Comparison of ENCODE assay signal across 11 cellular contexts in genomic region chr10:24822557-24822956, GRCh38.
DNase-seq lines count a peak whose midpoint lies in the region; ATAC-seq and TF ChIP-seq lines count a peak whose summit lies in the region.
"Had no signal": no experiment of that assay in that cellular context is flagged by ENCODE, and none has a peak within 500 bp of the region (broad histone marks: within the 10 kb centered on the region; RNA-seq: fewer than 3 reads in every experiment).

No MANE protein-coding gene starts in this region.

- no peaks in the 10 kb centered on the region for H3K36me3 Mint-ChIP-seq in activated CD8-positive, alpha-beta T cell treated with anti-CD3 and anti-CD28 coated beads for 36 hours (ENCODE audit: low read depth)
- no peaks in the 10 kb centered on the region for H3K36me3 Mint-ChIP-seq in activated CD8-positive, alpha-beta T cell treated with anti-CD3 and anti-CD28 coated beads, Interleukin-2, amount 10 ng/mL, durations not matched to agents 7 days and 5 days (ENCODE audit: low read depth)
- H3K36me3 Mint-ChIP-seq in stimulated activated effector memory CD8-positive, alpha-beta T cell treated with anti-CD3 and anti-CD28 coated beads, Interleukin-12 subunit alpha, Interleukin-12 subunit beta, amount 100 ng/mL, for 72 hours: no peaks in the 10 kb centered on the region
- H3K36me3 Mint-ChIP-seq: naive thymus-derived CD4-positive, alpha-beta T cell had no signal

- ATAC-seq in activated CD8-positive, alpha-beta T cell treated with anti-CD3 and anti-CD28 coated beads for 36 hours: peak; percentile 80
- ATAC-seq in activated CD8-positive, alpha-beta T cell treated with anti-CD3 and anti-CD28 coated beads, Interleukin-2, amount 10 ng/mL, durations not matched to agents 7 days and 5 days: no peak
- ATAC-seq in HG02588 (IDR thresholded peaks at IDR 0.05; ENCODE audit: unreplicated experiment): peak; percentile 76
- no peak for ATAC-seq in RWPE2 (ENCODE audit: low read depth)
- ATAC-seq in stimulated activated effector memory CD8-positive, alpha-beta T cell treated with anti-CD3 and anti-CD28 coated beads, Interleukin-12 subunit alpha, Interleukin-12 subunit beta, amount 100 ng/mL, for 72 hours: peak; percentile 83
- no peak for ATAC-seq in GM18520 (IDR thresholded peaks at IDR 0.05; ENCODE audit: unreplicated experiment)
- ATAC-seq: naive thymus-derived CD4-positive, alpha-beta T cell had no signal

- H3K4me3 ChIP-seq in RWPE2 (ENCODE audit: severe bottlenecking): no peak overlapping the region
- H3K4me3 ChIP-seq: SJCRH30 had no signal

- no peaks in the 10 kb centered on the region for H3K27me3 Mint-ChIP-seq in activated CD8-positive, alpha-beta T cell treated with anti-CD3 and anti-CD28 coated beads for 36 hours
- H3K27me3 Mint-ChIP-seq in activated CD8-positive, alpha-beta T cell treated with anti-CD3 and anti-CD28 coated beads, Interleukin-2, amount 10 ng/mL, durations not matched to agents 7 days and 5 days (ENCODE audit: low read depth): no peaks in the 10 kb centered on the region
- H3K27me3 Mint-ChIP-seq: naive thymus-derived CD4-positive, alpha-beta T cell had no signal

- no peak overlapping the region for H3K27ac Mint-ChIP-seq in activated CD8-positive, alpha-beta T cell treated with anti-CD3 and anti-CD28 coated beads for 36 hours
- H3K27ac Mint-ChIP-seq in activated CD8-positive, alpha-beta T cell treated with anti-CD3 and anti-CD28 coated beads, Interleukin-2, amount 10 ng/mL, durations not matched to agents 7 days and 5 days: no peak overlapping the region
- no peak overlapping the region for H3K27ac Mint-ChIP-seq in stimulated activated effector memory CD8-positive, alpha-beta T cell treated with anti-CD3 and anti-CD28 coated beads, Interleukin-12 subunit alpha, Interleukin-12 subunit beta, amount 100 ng/mL, for 72 hours

- POLR2A ChIA-PET in activated CD8-positive, alpha-beta T cell treated with anti-CD3 and anti-CD28 coated beads for 36 hours (lab: Charles Lee): interaction anchor here (0.9 to 1.0 kb wide), 2 partner anchors 62 to 196 kb away, joined by 3 to 4 read pairs; no protein-coding TSS in a partner anchor
- POLR2A ChIA-PET in activated CD8-positive, alpha-beta T cell treated with anti-CD3 and anti-CD28 coated beads, Interleukin-2, amount 10 ng/mL, durations not matched to agents 7 days and 5 days (lab: Charles Lee): no interaction called here

- CTCF ChIA-PET in activated CD8-positive, alpha-beta T cell treated with anti-CD3 and anti-CD28 coated beads for 36 hours (lab: Charles Lee): interaction anchor here (1.5 kb wide), 1 partner anchor 59 kb away, joined by 3 read pairs; no protein-coding TSS in a partner anchor
- CTCF ChIA-PET in activated CD8-positive, alpha-beta T cell treated with anti-CD3 and anti-CD28 coated beads, Interleukin-2, amount 10 ng/mL, durations not matched to agents 7 days and 5 days (lab: Charles Lee): interaction anchor here (1.2 kb wide), 1 partner anchor 259 kb away, joined by 3 read pairs; no protein-coding TSS in a partner anchor

- H3K9me3 ChIP-seq in RWPE2 (ENCODE audit: severe bottlenecking): no peaks in the 10 kb centered on the region
- H3K9me3 ChIP-seq: SJCRH30 had no signal

- TF ChIP-seq CTCF in activated CD8-positive, alpha-beta T cell treated with anti-CD3 and anti-CD28 coated beads for 36 hours (IDR thresholded peaks at IDR 0.05): no peak
- no peak for TF ChIP-seq CTCF in RWPE2 (IDR thresholded peaks at IDR 0.05; ENCODE audit: poor library complexity, severe bottlenecking)

- DNase-seq in activated CD8-positive, alpha-beta T cell treated with anti-CD3 and anti-CD28 coated beads for 36 hours: peak; percentile 67
- DNase-seq in activated CD8-positive, alpha-beta T cell treated with anti-CD3 and anti-CD28 coated beads, Interleukin-2, amount 10 ng/mL, durations not matched to agents 7 days and 5 days: no peak
- DNase-seq in RWPE2 (ENCODE audit: low spot score) (no peak), SW 1271 (lab: John Stamatoyannopoulos, UW) (no peak), NCI-H774 (lab: John Stamatoyannopoulos, UW) (no peak)
- peak in 1 of 2 donors; percentile 46 for DNase-seq in stimulated activated effector memory CD8-positive, alpha-beta T cell treated with anti-CD3 and anti-CD28 coated beads, Interleukin-12 subunit alpha, Interleukin-12 subunit beta, amount 100 ng/mL, for 72 hours (ENCODE audit: low spot score in 2 of 2)
- DNase-seq: NCI-H1048, SJCRH30 had no signal

- no peak overlapping the region for H3K4me3 Mint-ChIP-seq in activated CD8-positive, alpha-beta T cell treated with anti-CD3 and anti-CD28 coated beads for 36 hours
- no peak overlapping the region for H3K4me3 Mint-ChIP-seq in activated CD8-positive, alpha-beta T cell treated with anti-CD3 and anti-CD28 coated beads, Interleukin-2, amount 10 ng/mL, durations not matched to agents 7 days and 5 days
- no peak overlapping the region for H3K4me3 Mint-ChIP-seq in stimulated activated effector memory CD8-positive, alpha-beta T cell treated with anti-CD3 and anti-CD28 coated beads, Interleukin-12 subunit alpha, Interleukin-12 subunit beta, amount 100 ng/mL, for 72 hours

- intact Hi-C loops in activated CD8-positive, alpha-beta T cell treated with anti-CD3 and anti-CD28 coated beads for 36 hours (cut with micrococcal nuclease): no loop called here

- peaks cover 40% of the 10 kb centered on the region for H3K4me1 Mint-ChIP-seq in activated CD8-positive, alpha-beta T cell treated with anti-CD3 and anti-CD28 coated beads for 36 hours (ENCODE audit: low read depth)
- H3K4me1 Mint-ChIP-seq in activated CD8-positive, alpha-beta T cell treated with anti-CD3 and anti-CD28 coated beads, Interleukin-2, amount 10 ng/mL, durations not matched to agents 7 days and 5 days (ENCODE audit: low read depth): peaks cover 12% of the 10 kb centered on the region
- peaks cover 38% of the 10 kb centered on the region for H3K4me1 Mint-ChIP-seq in stimulated activated effector memory CD8-positive, alpha-beta T cell treated with anti-CD3 and anti-CD28 coated beads, Interleukin-12 subunit alpha, Interleukin-12 subunit beta, amount 100 ng/mL, for 72 hours

- H3K9me3 Mint-ChIP-seq in activated CD8-positive, alpha-beta T cell treated with anti-CD3 and anti-CD28 coated beads for 36 hours: no peaks in the 10 kb centered on the region
- H3K9me3 Mint-ChIP-seq in activated CD8-positive, alpha-beta T cell treated with anti-CD3 and anti-CD28 coated beads, Interleukin-2, amount 10 ng/mL, durations not matched to agents 7 days and 5 days (ENCODE audit: insufficient read depth): no peaks in the 10 kb centered on the region
- no peaks in the 10 kb centered on the region for H3K9me3 Mint-ChIP-seq in stimulated activated effector memory CD8-positive, alpha-beta T cell treated with anti-CD3 and anti-CD28 coated beads, Interleukin-12 subunit alpha, Interleukin-12 subunit beta, amount 100 ng/mL, for 72 hours

- peak overlapping the region; percentile 85 for H3K27ac ChIP-seq in RWPE2 (ENCODE audit: poor library complexity, severe bottlenecking)
- H3K27ac ChIP-seq: SJCRH30 had no signal

- peaks cover 50% of the 10 kb centered on the region for H3K4me1 ChIP-seq in RWPE2 (ENCODE audit: insufficient read depth, poor library complexity, severe bottlenecking)
- H3K4me1 ChIP-seq: SJCRH30 had no signal

- no peaks in the 10 kb centered on the region for H3K36me3 ChIP-seq in RWPE2 (ENCODE audit: low read depth)
- H3K36me3 ChIP-seq: SJCRH30 had no signal

- no peaks in the 10 kb centered on the region for H3K27me3 ChIP-seq in RWPE2 (ENCODE audit: insufficient read depth, poor library complexity, severe bottlenecking)
- H3K27me3 ChIP-seq: SJCRH30 had no signal

Comparison
In these comparisons a context has a peak if more than half of its experiments do, and no peak if none do; other contexts are left out.
1. ATAC-seq: peak in activated CD8-positive, alpha-beta T cell treated with anti-CD3 and anti-CD28 coated beads for 36 hours (single experiment), HG02588 (single experiment) and stimulated activated effector memory CD8-positive, alpha-beta T cell treated with anti-CD3 and anti-CD28 coated beads, Interleukin-12 subunit alpha, Interleukin-12 subunit beta, amount 100 ng/mL, for 72 hours (single experiment); none in activated CD8-positive, alpha-beta T cell treated with anti-CD3 and anti-CD28 coated beads, Interleukin-2, amount 10 ng/mL, durations not matched to agents 7 days and 5 days (single experiment), RWPE2 (single experiment) and GM18520 (single experiment).